Comparison of ENCODE assay signal across 20 cellular contexts in the genomic region with DNA sequence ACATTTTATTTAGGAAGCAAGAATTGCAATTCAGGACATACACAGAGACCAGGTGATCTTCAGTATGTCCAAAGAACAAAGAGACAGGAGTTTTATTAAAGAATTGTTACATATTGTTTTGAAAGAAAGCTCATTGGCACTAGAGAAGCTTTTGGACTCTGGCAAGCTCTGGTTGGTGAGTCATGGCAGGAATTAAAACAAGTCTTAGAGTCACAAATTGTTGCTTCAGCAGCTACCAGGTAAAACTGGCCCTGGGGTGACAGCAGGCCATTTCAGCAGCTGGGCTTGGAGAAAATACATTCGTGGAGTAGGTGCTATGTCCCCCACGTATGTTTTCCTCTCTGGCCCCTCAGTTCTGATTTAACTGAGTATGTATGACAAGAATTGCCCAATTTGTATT. TPM values are rescaled to one million over a fixed set of nuclear protein-coding genes. Genes with fewer than 3 reads are reported as not detected.
A peak's percentile ranks its signal among the peaks of the same experiment; 100 is the strongest.
DNase-seq lines count a peak whose midpoint lies in the region; ATAC-seq, FAIRE-seq and TF ChIP-seq lines count a peak whose summit lies in the region.
"Had no signal": no experiment of that assay in that cellular context is flagged by ENCODE, and none has a peak within 500 bp of the region (broad histone marks: within the 10 kb centered on the region; RNA-seq: fewer than 3 reads in every experiment).

No MANE protein-coding gene starts in this region.

- no peaks in the 10 kb centered on the region for H3K27me3 ChIP-seq in PC-9 (ENCODE audit: insufficient read depth, low read depth)
- H3K27me3 ChIP-seq: BLaER1 treated with 17β-estradiol and CSF1 and Interleukin-3, amounts not matched to agents 10 nM and 100 nM had no signal

- H4K20me1 ChIP-seq in PC-9 (ENCODE audit: insufficient read depth), result no peaks in the 10 kb centered on the region
- H4K20me1 ChIP-seq: BLaER1 treated with 17β-estradiol and CSF1 and Interleukin-3, amounts not matched to agents 10 nM and 100 nM had no signal

- peaks cover 5% of the 10 kb centered on the region; the same call in 1 of the 2 replicates for H3F3A ChIP-seq in PC-9 (ENCODE audit: insufficient read depth, low read depth)

- no peaks in the 10 kb centered on the region; the same call in 1 of the 2 replicates for H3K36me3 ChIP-seq in PC-9 (ENCODE audit: low read depth)
- H3K36me3 ChIP-seq: SJSA1 had no signal

- 0 out of 2 replicates have a peak overlapping the region, but pooled peaks have one; percentile 5 for H3K27ac ChIP-seq in PC-9
- H3K27ac ChIP-seq: BLaER1 treated with 17β-estradiol and CSF1 and Interleukin-3, amounts not matched to agents 10 nM and 100 nM; SJSA1 had no signal

- H3K4me1 ChIP-seq in PC-9 (replicated peaks; ENCODE audit: insufficient read depth), result no peaks in the 10 kb centered on the region
- H3K4me1 ChIP-seq: SJSA1 had no signal

- DNase-seq in ELR (ENCODE audit: low read depth) (peak; percentile 13), PC-9 (peak in 1 of 2 experiments; percentile 41), kidney tubule cell (ENCODE audit: low spot score) (peak; percentile 40), urothelium cell line (ENCODE audit: low spot score) (no peak), DMS153 treated with DMSO at 0.1 percent for 48 hours (lab: John Stamatoyannopoulos, UW; ENCODE audit: unreplicated experiment) (no peak), NCI-H2196 treated with DMSO at 0.1 percent for 48 hours (lab: John Stamatoyannopoulos, UW; ENCODE audit: unreplicated experiment) (no peak)
- DNase-seq: CD8-positive, alpha-beta memory T cell; Kasumi-1; NCI-H1417 treated with DMSO at 0.1 percent for 48 hours; NCI-H2029; NCI-H2171; NCI-H446 treated with DMSO at 0.1 percent for 48 hours; NCI-H774 had no signal

- FAIRE-seq in urothelium cell line (lab: Jason Lieb, UNC), result no peak
- FAIRE-seq: D721Med, H54, HTR-8/SVneo had no signal

- no peak overlapping the region for H3K4me2 ChIP-seq in PC-9
- H3K4me2 ChIP-seq: BLaER1 treated with 17β-estradiol and CSF1 and Interleukin-3, amounts not matched to agents 10 nM and 100 nM had no signal

- BruUV-seq in PC-9 (replicated peaks; lab: Mats Ljungman, UMichigan), result no TSS peak

- no peaks in the 10 kb centered on the region for H3K9me3 ChIP-seq in PC-9 (ENCODE audit: insufficient read depth, low read depth)
- H3K9me3 ChIP-seq: SJSA1 had no signal

- no peak overlapping the region for H2AFZ ChIP-seq in PC-9

- POLR2A ChIA-PET in PC-9 (lab: Charles Lee; ENCODE audit: unreplicated experiment), result no interaction called here

- H3K9me2 ChIP-seq in PC-9 (ENCODE audit: insufficient read depth), result no peaks in the 10 kb centered on the region

- CTCF ChIA-PET in PC-9 (lab: Charles Lee), result no interaction called here

- ATAC-seq in esophagus mucosa (peak; percentile 63), HG03108 (IDR thresholded peaks at IDR 0.05; ENCODE audit: unreplicated experiment) (no peak)

- TF ChIP-seq CTCF in PC-9 (conservative IDR thresholded peaks at IDR 0.05), result no peak

- H3K4me3 ChIP-seq in PC-9, result no peak overlapping the region
- H3K4me3 ChIP-seq: BLaER1 treated with 17β-estradiol and CSF1 and Interleukin-3, amounts not matched to agents 10 nM and 100 nM; SJSA1 had no signal

- intact Hi-C loops in PC-9 (cut with micrococcal nuclease; ENCODE audit: unreplicated experiment), result no loop called here

- H3K79me2 ChIP-seq in PC-9 (ENCODE audit: low read depth), result no peaks in the 10 kb centered on the region

RNA-seq across cellular contexts. Expression of a gene that starts 58.8 kb away (rescaled TPM):
- total RNA-seq in PC-9 (2021) (18.2 and 18.3 TPM in 2 replicates), esophagus mucosa (2.6 TPM)

Comparison
In these comparisons a context has a peak if more than half of its experiments do, and no peak if none do; other contexts are left out.
1. DNase-seq: peak in ELR (single experiment) and kidney tubule cell (single experiment); none in urothelium cell line (single experiment), DMS153 treated with DMSO at 0.1 percent for 48 hours (single experiment) and NCI-H2196 treated with DMSO at 0.1 percent for 48 hours (single experiment).